In genomic region chr16:67194257-67194656, GRCh38 we compare ENCODE assay signal across 12 cellular contexts. TPM values are rescaled to one million over a fixed set of nuclear protein-coding genes. Genes with fewer than 3 reads are reported as not detected.
DNase-seq lines count a peak whose midpoint lies in the region; ATAC-seq and TF ChIP-seq lines count a peak whose summit lies in the region.
"Had no signal": no experiment of that assay in that cellular context is flagged by ENCODE, and none has a peak within 500 bp of the region (broad histone marks: within the 10 kb centered on the region; RNA-seq: fewer than 3 reads in every experiment).

No MANE protein-coding gene starts in this region.

- peaks cover 37% of the 10 kb centered on the region for H3K4me1 Mint-ChIP-seq in T-helper 17 cell

- H3K4ac ChIP-seq in mesenchymal stem cell (ENCODE audit: low read depth in 1 of 2, low read length in 2 of 2) = no peak overlapping the region

- H3K14ac ChIP-seq in mesenchymal stem cell (ENCODE audit: low read length in 2 of 2) = no peak overlapping the region

- H3K4me2 ChIP-seq in DND-41 (ENCODE audit: insufficient read depth, low read length) = peak overlapping the region; percentile 96
- H3K4me2 ChIP-seq in mesenchymal stem cell (ENCODE audit: low read length, poor library complexity, severe bottlenecking) = no peak overlapping the region

- H2AK5ac ChIP-seq in mesenchymal stem cell (ENCODE audit: low read length, severe bottlenecking) = no peak overlapping the region

- peaks cover 3% of the 10 kb centered on the region for H3K36me3 Mint-ChIP-seq in T-helper 17 cell (ENCODE audit: low read depth)

- no peak overlapping the region for H3K27ac ChIP-seq in DND-41 (ENCODE audit: low read length)
- no peak overlapping the region for H3K27ac ChIP-seq in mesenchymal stem cell (ENCODE audit: low read length, poor library complexity, severe bottlenecking)
- H3K27ac ChIP-seq: neutrophil had no signal

- H4K91ac ChIP-seq in mesenchymal stem cell (ENCODE audit: low read length) = no peak overlapping the region

- no peak overlapping the region for H2BK120ac ChIP-seq in mesenchymal stem cell (ENCODE audit: low read depth, low read length)

- H3K4me1 ChIP-seq in DND-41 (ENCODE audit: insufficient read depth, low read length) (peaks cover 37% of the 10 kb centered on the region), mesenchymal stem cell (ENCODE audit: control insufficient read depth, insufficient read depth, low read depth, low read length) (peaks cover 36% of the 10 kb centered on the region)

- H3K4me3 ChIP-seq in DND-41 (ENCODE audit: low read depth in 1 of 2, low read length in 2 of 2) = peak overlapping the region in 1 of 2 experiments; percentile 94; a peak in 2 of 4 replicates
- peak overlapping the region in 1 of 2 experiments; percentile 99 for H3K4me3 ChIP-seq in mesenchymal stem cell (ENCODE audit: insufficient read depth in 1 of 2, low read depth in 1 of 2, low read length in 2 of 2)

- no peak overlapping the region for H2BK15ac ChIP-seq in mesenchymal stem cell (ENCODE audit: low read depth, poor library complexity, severe bottlenecking)

- WGBS in mesenchymal stem cell = 100% methylated on average over 4 of the region's 6 CpGs

- H4K8ac ChIP-seq in mesenchymal stem cell (ENCODE audit: low read length) = no peak overlapping the region

- peak overlapping the region; percentile 94 for H3K4me3 Mint-ChIP-seq in T-helper 17 cell

- H3K23ac ChIP-seq in mesenchymal stem cell (ENCODE audit: low read length in 2 of 2) = no peak overlapping the region

- DNase-seq in DND-41 (no peak), T-helper 17 cell (no peak), mesenchymal stem cell (no peak), SIG-M5 (lab: John Stamatoyannopoulos, UW) (no peak), DMS79 (lab: John Stamatoyannopoulos, UW) (no peak)
- DNase-seq: caudate nucleus; DMS153; NCI-H748 treated with DMSO at 0.1 percent for 48 hours; stimulated activated CD4-positive, alpha-beta T cell treated with anti-CD3 and anti-CD28 coated beads, Interleukin-15, amount 100 ng/mL, for 24 hours; stimulated activated naive CD4-positive, alpha-beta T cell had no signal

- no peak overlapping the region for H2BK5ac ChIP-seq in mesenchymal stem cell (ENCODE audit: low read depth, low read length, poor library complexity, severe bottlenecking)

- peaks cover 68% of the 10 kb centered on the region for H3K36me3 ChIP-seq in DND-41 (ENCODE audit: insufficient read depth, low read length)
- H3K36me3 ChIP-seq in mesenchymal stem cell (ENCODE audit: control insufficient read depth in 1 of 2, insufficient read depth in 2 of 2, low read depth in 1 of 2, low read length in 2 of 2) = peaks cover 56 to 59% of the 10 kb centered on the region in 2 experiments

- no peaks in the 10 kb centered on the region for H3K9me3 ChIP-seq in DND-41 (ENCODE audit: insufficient read depth, low read length, severe bottlenecking)
- H3K9me3 ChIP-seq in T-helper 17 cell (ENCODE audit: control insufficient read depth, low read length, poor library complexity, severe bottlenecking) = peaks cover 3% of the 10 kb centered on the region
- H3K9me3 ChIP-seq in mesenchymal stem cell (ENCODE audit: control insufficient read depth, low read length) = no peaks in the 10 kb centered on the region
- H3K9me3 ChIP-seq: neutrophil had no signal

- H3K9ac ChIP-seq in DND-41 (ENCODE audit: low read depth, low read length) (0 out of 2 replicates have a peak overlapping the region, but pooled peaks have one; percentile 85), mesenchymal stem cell (ENCODE audit: low read length) (peak overlapping the region; percentile 98)

- H3K27ac Mint-ChIP-seq in T-helper 17 cell = peak overlapping the region; percentile 81

- TF ChIP-seq CTCF in DND-41 (IDR thresholded peaks at IDR 0.05; ENCODE audit: borderline replicate concordance, extremely low read depth, low read length, poor library complexity, severe bottlenecking) = no peak

- H3K27me3 ChIP-seq in DND-41 (ENCODE audit: insufficient read depth, low read length, poor library complexity) = no peaks in the 10 kb centered on the region
- no peaks in the 10 kb centered on the region for H3K27me3 ChIP-seq in mesenchymal stem cell (ENCODE audit: control insufficient read depth in 1 of 2, insufficient read depth in 1 of 2, low read length in 2 of 2)
- H3K27me3 ChIP-seq: neutrophil had no signal

- H3K79me2 ChIP-seq in DND-41 (ENCODE audit: insufficient read depth, low read length) = peaks cover 41% of the 10 kb centered on the region

- H4K20me1 ChIP-seq in DND-41 (ENCODE audit: insufficient read depth, low read length) = peaks cover 44% of the 10 kb centered on the region

- no peak overlapping the region for H2BK12ac ChIP-seq in mesenchymal stem cell (ENCODE audit: low read length in 2 of 2)

- peaks cover 30% of the 10 kb centered on the region for H3K79me1 ChIP-seq in mesenchymal stem cell (replicated peaks; ENCODE audit: low read length, poor library complexity, severe bottlenecking)

- H2AFZ ChIP-seq in DND-41 (ENCODE audit: low read depth, low read length) (no peak overlapping the region), mesenchymal stem cell (ENCODE audit: low read depth, low read length) (no peak overlapping the region)

- H3K27me3 Mint-ChIP-seq in T-helper 17 cell = no peaks in the 10 kb centered on the region

- no peak overlapping the region for H3K18ac ChIP-seq in mesenchymal stem cell (ENCODE audit: low read depth in 1 of 2, low read length in 2 of 2)

- ATAC-seq in DND-41 (ENCODE audit: insufficient read depth, low read depth) (no peak), T-helper 17 cell (no peak)
- ATAC-seq in activated CD4-positive, CD25-positive, alpha-beta regulatory T cell treated with anti-CD3 and anti-CD28 coated beads, Interleukin-2, amount 50 U/mL, for 24 hours = no peak

RNA-seq across cellular contexts. Expression of gene E2F4, which starts 2.3 kb away (rescaled TPM):
- 10 to 100 TPM; 64.6 to 75.1 TPM for total RNA-seq in T-helper 17 cell
- polyA plus RNA-seq in mesenchymal stem cell (2013, experiment 1 of 2) = 40.9 TPM
- polyA plus RNA-seq in mesenchymal stem cell (2013, experiment 2 of 2) = 39.0 TPM

RNA-seq across cellular contexts. Expression of gene EXOC3L1, which starts 4.3 kb away (rescaled TPM):
- not detected for total RNA-seq in T-helper 17 cell
- polyA plus RNA-seq in mesenchymal stem cell (2013, experiment 1 of 2) = 0.01 TPM
- polyA plus RNA-seq in mesenchymal stem cell (2013, experiment 2 of 2) = not detected

RNA-seq across cellular contexts. Expression of gene ELMO3, which starts 4.7 kb away (rescaled TPM):
- total RNA-seq in T-helper 17 cell = 1 to 10 TPM; 2.4 TPM
- 0.64 TPM for polyA plus RNA-seq in mesenchymal stem cell (2013, experiment 1 of 2)
- 0.49 TPM for polyA plus RNA-seq in mesenchymal stem cell (2013, experiment 2 of 2)

RNA-seq across cellular contexts. Expression of gene MATCAP1, which starts 10.5 kb away (rescaled TPM):
- total RNA-seq in T-helper 17 cell = 10 to 100 TPM; 16.0 to 19.7 TPM
- 11.4 TPM for polyA plus RNA-seq in mesenchymal stem cell (2013, experiment 1 of 2)
- polyA plus RNA-seq in mesenchymal stem cell (2013, experiment 2 of 2) = 11.2 TPM

RNA-seq across cellular contexts. Expression of gene NOL3, which starts 23.9 kb away (rescaled TPM):
- 1 to 10 TPM; 4.3 to 5.5 TPM for total RNA-seq in T-helper 17 cell
- polyA plus RNA-seq in mesenchymal stem cell (2013, experiment 1 of 2) = 13.9 TPM
- polyA plus RNA-seq in mesenchymal stem cell (2013, experiment 2 of 2) = 12.8 TPM
